Comparison of ENCODE assay signal across 17 cellular contexts in the genomic region with DNA sequence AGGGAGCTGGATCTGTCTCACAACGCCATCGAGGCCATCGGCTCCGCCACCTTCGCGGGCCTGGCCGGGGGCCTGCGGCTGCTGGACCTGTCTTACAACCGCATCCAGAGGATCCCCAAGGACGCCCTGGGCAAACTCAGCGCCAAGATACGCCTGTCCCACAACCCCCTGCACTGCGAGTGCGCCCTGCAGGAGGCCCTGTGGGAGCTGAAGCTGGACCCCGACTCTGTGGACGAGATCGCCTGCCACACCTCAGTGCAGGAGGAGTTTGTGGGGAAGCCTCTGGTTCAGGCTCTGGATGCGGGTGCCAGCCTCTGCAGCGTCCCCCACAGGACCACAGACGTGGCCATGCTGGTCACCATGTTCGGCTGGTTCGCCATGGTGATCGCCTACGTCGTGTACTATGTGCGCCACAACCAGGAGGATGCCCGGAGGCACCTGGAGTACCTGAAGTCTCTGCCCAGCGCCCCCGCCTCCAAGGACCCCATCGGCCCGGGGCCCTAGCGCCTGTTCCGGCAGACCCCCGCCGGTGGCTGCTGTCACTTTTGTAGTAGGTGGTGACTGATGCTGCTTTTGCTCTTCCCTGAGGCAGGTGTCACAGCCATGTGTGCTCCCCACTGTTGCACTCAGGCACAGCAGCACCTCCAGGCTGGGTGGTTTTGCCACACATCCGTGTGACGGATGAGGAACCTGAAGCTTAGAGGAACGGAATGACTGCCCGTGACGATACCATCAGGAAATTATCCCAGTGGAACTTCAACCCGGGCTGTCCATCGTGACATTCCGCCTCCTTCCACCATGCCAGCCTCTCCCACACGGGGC. TPM values are rescaled to one million over a fixed set of nuclear protein-coding genes. Genes with fewer than 3 reads are reported as not detected.
DNase-seq lines count a peak whose midpoint lies in the region; ATAC-seq, FAIRE-seq and TF ChIP-seq lines count a peak whose summit lies in the region.
"Had no signal": no experiment of that assay in that cellular context is flagged by ENCODE, and none has a peak within 500 bp of the region (broad histone marks: within the 10 kb centered on the region; RNA-seq: fewer than 3 reads in every experiment).

No MANE protein-coding gene starts in this region.

- H3K27me3 ChIP-seq in hepatocyte = no peaks in the 10 kb centered on the region
- no peaks in the 10 kb centered on the region for H3K27me3 ChIP-seq in osteoblast (ENCODE audit: insufficient read depth, low read length)
- H3K27me3 ChIP-seq: brain microvascular endothelial cell had no signal

- H3K79me2 ChIP-seq in hepatocyte (peaks cover 4% of the 10 kb centered on the region), osteoblast (ENCODE audit: insufficient read depth, low read length) (no peaks in the 10 kb centered on the region)

- FAIRE-seq in GM19239 (lab: Jason Lieb, UNC) = no peak
- FAIRE-seq: frontal cortex, G401.6 had no signal

- no peaks in the 10 kb centered on the region for H4K20me1 ChIP-seq in hepatocyte (ENCODE audit: insufficient read depth, poor library complexity, severe bottlenecking)
- H4K20me1 ChIP-seq in osteoblast (ENCODE audit: insufficient read depth, low read length) = no peaks in the 10 kb centered on the region

- H3K27ac ChIP-seq in hepatocyte (peak overlapping the region; percentile 72), osteoblast (ENCODE audit: low read depth, low read length) (no peak overlapping the region)
- H3K27ac ChIP-seq: 22Rv1, brain microvascular endothelial cell, WERI-Rb-1 had no signal

- H3K4me2 ChIP-seq in hepatocyte (peak overlapping the region; percentile 59), osteoblast (ENCODE audit: insufficient read depth, low read length) (no peak overlapping the region)

- H3K4me3 ChIP-seq in hepatocyte (no peak overlapping the region), osteoblast (ENCODE audit: insufficient read depth, low read length) (no peak overlapping the region)

- H3K27ac Mint-ChIP-seq in T-helper 1 cell treated with Interleukin-12 subunit alpha and Interleukin-12 subunit beta and Interleukin-4 antibody, amounts not matched to agents 30 μg/mL and 1 μg/mL, for 36 hours = no peak overlapping the region
- H3K27ac Mint-ChIP-seq in T-cell = peak overlapping the region in 1 of 2 donors; percentile 39

- peaks cover 2% of the 10 kb centered on the region for H3K4me1 Mint-ChIP-seq in T-helper 1 cell treated with Interleukin-12 subunit alpha and Interleukin-12 subunit beta and Interleukin-4 antibody, amounts not matched to agents 30 μg/mL and 1 μg/mL, for 36 hours (ENCODE audit: low read depth)
- peaks cover 0 to 11% (median 7%) of the 10 kb centered on the region in 3 donors for H3K4me1 Mint-ChIP-seq in T-cell

- no peak overlapping the region for H2AFZ ChIP-seq in hepatocyte
- no peak overlapping the region for H2AFZ ChIP-seq in osteoblast (ENCODE audit: low read length)

- H3K9me3 ChIP-seq in hepatocyte (ENCODE audit: low read depth) (no peaks in the 10 kb centered on the region), osteoblast (ENCODE audit: low read depth, low read length) (no peaks in the 10 kb centered on the region)

- TF ChIP-seq CTCF in hepatocyte (IDR thresholded peaks at IDR 0.05; ENCODE audit: poor library complexity) = no peak
- no peak for TF ChIP-seq CTCF in osteoblast (IDR thresholded peaks at IDR 0.05; ENCODE audit: extremely low read depth, low read depth, low read length)

- peaks cover 18% of the 10 kb centered on the region for H3K27me3 Mint-ChIP-seq in T-helper 1 cell treated with Interleukin-12 subunit alpha and Interleukin-12 subunit beta and Interleukin-4 antibody, amounts not matched to agents 30 μg/mL and 1 μg/mL, for 36 hours (ENCODE audit: low read depth)
- no peaks in the 10 kb centered on the region for H3K27me3 Mint-ChIP-seq in T-cell

- no peaks in the 10 kb centered on the region for H3K36me3 Mint-ChIP-seq in T-helper 1 cell treated with Interleukin-12 subunit alpha and Interleukin-12 subunit beta and Interleukin-4 antibody, amounts not matched to agents 30 μg/mL and 1 μg/mL, for 36 hours (ENCODE audit: low read depth)
- H3K36me3 Mint-ChIP-seq in T-cell = no peaks in the 10 kb centered on the region

- WGBS in hepatocyte (ENCODE audit: low lambda C conversion rate, missing lambda C conversion rate) = 98% methylated on average over 44 of the region's 44 CpGs

- H3K4me3 Mint-ChIP-seq in T-helper 1 cell treated with Interleukin-12 subunit alpha and Interleukin-12 subunit beta and Interleukin-4 antibody, amounts not matched to agents 30 μg/mL and 1 μg/mL, for 36 hours = peak overlapping the region; percentile 58
- peak overlapping the region; percentile 46 to 67 (median 66) for H3K4me3 Mint-ChIP-seq in T-cell

- ATAC-seq in T-cell (replicated peaks in 1 of 4) = no peak

- DNase-seq in T-helper 1 cell (no peak), T-cell (no peak), hepatocyte (ENCODE audit: low spot score) (no peak), osteoblast (ENCODE audit: insufficient read length, low spot score, missing footprints) (peak; percentile 66), GM19239 (ENCODE audit: insufficient read length, low spot score) (no peak)
- DNase-seq in stimulated activated CD4-positive, alpha-beta T cell treated with anti-CD3 and anti-CD28 coated beads, Interleukin-1b, Interleukin-23, amount 100 ng/mL, for 48 hours = no peak
- DNase-seq in NK-92 treated with Interleukin-12 subunit alpha and Interleukin-12 subunit beta, amount 100 ng/mL, for 24 hours (lab: John Stamatoyannopoulos, UW) = no peak
- DNase-seq: brain microvascular endothelial cell; effector CD8-positive, alpha-beta T cell; MV-4-11; stimulated activated CD4-positive, alpha-beta T cell treated with anti-CD3 and anti-CD28 coated beads, Interleukin-4, amount 100 ng/mL, for 4 hours; stimulated activated naive CD4-positive, alpha-beta T cell treated with Interleukin-2 at 50 U/mL for 16 hours; WERI-Rb-1 had no signal

- peaks cover 19% of the 10 kb centered on the region for H3K9me3 Mint-ChIP-seq in T-helper 1 cell treated with Interleukin-12 subunit alpha and Interleukin-12 subunit beta and Interleukin-4 antibody, amounts not matched to agents 30 μg/mL and 1 μg/mL, for 36 hours
- H3K9me3 Mint-ChIP-seq in T-cell = peaks cover 0 to 11% (median 8%) of the 10 kb centered on the region in 3 donors

- CTCF ChIA-PET in T-cell (lab: Charles Lee) = no interaction called here

- H3K4me1 ChIP-seq in hepatocyte (ENCODE audit: insufficient read depth) (peaks cover 14% of the 10 kb centered on the region), osteoblast (ENCODE audit: insufficient read depth, low read length) (no peaks in the 10 kb centered on the region)

- H3K36me3 ChIP-seq in hepatocyte (replicated peaks; ENCODE audit: insufficient read depth, low read depth) = no peaks in the 10 kb centered on the region
- no peaks in the 10 kb centered on the region for H3K36me3 ChIP-seq in osteoblast (ENCODE audit: insufficient read depth, low read length)
- H3K36me3 ChIP-seq: brain microvascular endothelial cell had no signal

- POLR2A ChIA-PET in T-cell (lab: Charles Lee) = no interaction called here

- no peaks in the 10 kb centered on the region for H3K9me2 ChIP-seq in hepatocyte (replicated peaks; ENCODE audit: insufficient read depth)

RNA-seq across cellular contexts. Expression of gene LRRC3, which starts 1.8 kb away (rescaled TPM):
- total RNA-seq in T-cell (1 to 10 TPM in 2 of 5 donors, under 1 TPM in 3; 0.76 to 2.2 (median 0.98) TPM), hepatocyte (7.3 and 7.8 TPM in 2 replicates), osteoblast (0.72 and 0.88 TPM in 2 replicates)
- polyA plus RNA-seq in hepatocyte = 5.6 and 7.2 TPM in 2 replicates
